ENCODE assay signal across 9 cellular contexts in genomic region chr2:85439569-85439968, GRCh38. TPM values are rescaled to one million over a fixed set of nuclear protein-coding genes. Genes with fewer than 3 reads are reported as not detected.
A peak's percentile ranks its signal among the peaks of the same experiment; 100 is the strongest.
DNase-seq lines count a peak whose midpoint lies in the region; ATAC-seq and TF ChIP-seq lines count a peak whose summit lies in the region.
"Not testable (repeated sequence)": the region's sequence is repeated elsewhere in the genome, so short reads cannot be mapped to it uniquely, and the experiment has no call there.
"Had no signal": no experiment of that assay in that cellular context is flagged by ENCODE, and none has a peak within 500 bp of the region (broad histone marks: within the 10 kb centered on the region; RNA-seq: fewer than 3 reads in every experiment).

No MANE protein-coding gene starts in this region.

- DNase-seq in CD8-positive, alpha-beta T cell; T-helper 2 cell treated with Interferon-gamma antibody and Interleukin-4, amounts not matched to agents 5 μg/mL and 100 μg/mL, for 36 hours (ENCODE audit: low spot score); activated T-cell treated with anti-CD3 and anti-CD28 coated beads, Interleukin-2, amount 50 U/mL, for 24 hours; activated naive CD8-positive, alpha-beta T cell treated with anti-CD3 and anti-CD28 coated beads for 36 hours; coronary artery (ENCODE audit: low spot score); substantia nigra (lab: John Stamatoyannopoulos, UW); vagina (ENCODE audit: extremely low spot score in 2 of 2): not testable (repeated sequence)
- peak; percentile 51 for DNase-seq in natural killer cell treated with Interleukin-12 subunit alpha and Interleukin-12 subunit beta and Interleukin-15 and Interleukin-18, amount 100 ng/mL, for 72 hours (ENCODE audit: low spot score)

- peaks cover 23% of the 10 kb centered on the region for H3K4me1 Mint-ChIP-seq in CD8-positive, alpha-beta T cell (ENCODE audit: low read depth)
- peaks cover 29% of the 10 kb centered on the region for H3K4me1 Mint-ChIP-seq in T-helper 2 cell treated with Interferon-gamma antibody and Interleukin-4, amounts not matched to agents 5 μg/mL and 100 μg/mL, for 36 hours (ENCODE audit: low read depth)
- peaks cover 34% of the 10 kb centered on the region for H3K4me1 Mint-ChIP-seq in activated T-cell treated with anti-CD3 and anti-CD28 coated beads, Interleukin-2, amount 50 U/mL, for 24 hours (ENCODE audit: low read depth)
- H3K4me1 Mint-ChIP-seq in activated naive CD8-positive, alpha-beta T cell treated with anti-CD3 and anti-CD28 coated beads for 36 hours: peaks cover 29% of the 10 kb centered on the region
- not testable (repeated sequence) for H3K4me1 Mint-ChIP-seq in natural killer cell treated with Interleukin-12 subunit alpha and Interleukin-12 subunit beta and Interleukin-15 and Interleukin-18, amount 100 ng/mL, for 72 hours (ENCODE audit: low read depth in 2 of 2)

- peak overlapping the region; percentile 57 for H3K27ac Mint-ChIP-seq in CD8-positive, alpha-beta T cell
- H3K27ac Mint-ChIP-seq in T-helper 2 cell treated with Interferon-gamma antibody and Interleukin-4, amounts not matched to agents 5 μg/mL and 100 μg/mL, for 36 hours: peak overlapping the region; percentile 98
- peak overlapping the region; percentile 97 for H3K27ac Mint-ChIP-seq in activated T-cell treated with anti-CD3 and anti-CD28 coated beads, Interleukin-2, amount 50 U/mL, for 24 hours
- peak overlapping the region; percentile 88 for H3K27ac Mint-ChIP-seq in activated naive CD8-positive, alpha-beta T cell treated with anti-CD3 and anti-CD28 coated beads for 36 hours
- peak overlapping the region; percentile 41 to 43 for H3K27ac Mint-ChIP-seq in natural killer cell treated with Interleukin-12 subunit alpha and Interleukin-12 subunit beta and Interleukin-15 and Interleukin-18, amount 100 ng/mL, for 72 hours

- not testable (repeated sequence) for H3K4me3 ChIP-seq in CD8-positive, alpha-beta T cell (ENCODE audit: low read depth, low read length); coronary artery; vagina

- not testable (repeated sequence) for H3K9me3 ChIP-seq in CD8-positive, alpha-beta T cell (ENCODE audit: low read length); vagina

- ATAC-seq in CD8-positive, alpha-beta T cell; natural killer cell treated with Interleukin-12 subunit alpha and Interleukin-12 subunit beta and Interleukin-15 and Interleukin-18, amount 100 ng/mL, for 72 hours: not testable (repeated sequence)

- intact Hi-C loops in CD8-positive, alpha-beta T cell (cut with DNase I, micrococcal nuclease): loop anchor here in 1 of 2 experiments (2.0 kb wide), 1 partner anchor 173 kb away; the partner anchor contains the start of gene C2orf68
- intact Hi-C loops in vagina (cut with DNase I): not testable (repeated sequence)

- POLR2A ChIA-PET in CD8-positive, alpha-beta T cell (lab: Charles Lee): interaction anchor here (3.2 kb wide), 1 partner anchor 100 kb away, joined by 60 read pairs; the partner anchor contains the start of gene MAT2A

- not testable (repeated sequence) for H3K36me3 Mint-ChIP-seq in CD8-positive, alpha-beta T cell; T-helper 2 cell treated with Interferon-gamma antibody and Interleukin-4, amounts not matched to agents 5 μg/mL and 100 μg/mL, for 36 hours (ENCODE audit: low read depth); activated T-cell treated with anti-CD3 and anti-CD28 coated beads, Interleukin-2, amount 50 U/mL, for 24 hours (ENCODE audit: low read depth); activated naive CD8-positive, alpha-beta T cell treated with anti-CD3 and anti-CD28 coated beads for 36 hours; natural killer cell treated with Interleukin-12 subunit alpha and Interleukin-12 subunit beta and Interleukin-15 and Interleukin-18, amount 100 ng/mL, for 72 hours

- not testable (repeated sequence) for TF ChIP-seq POLR2A in vagina (IDR thresholded peaks at IDR 0.05)

- peaks cover 32% of the 10 kb centered on the region for H3K4me1 ChIP-seq in CD8-positive, alpha-beta T cell (ENCODE audit: insufficient read depth, low read length)
- peaks cover 38% of the 10 kb centered on the region for H3K4me1 ChIP-seq in vagina

- not testable (repeated sequence) for H3K27me3 ChIP-seq in CD8-positive, alpha-beta T cell (ENCODE audit: insufficient read depth, low read length); vagina

- H3K36me3 ChIP-seq in CD8-positive, alpha-beta T cell (ENCODE audit: insufficient read depth, low read length); vagina: not testable (repeated sequence)

- not testable (repeated sequence) for H3K27me3 Mint-ChIP-seq in CD8-positive, alpha-beta T cell (ENCODE audit: low read depth); T-helper 2 cell treated with Interferon-gamma antibody and Interleukin-4, amounts not matched to agents 5 μg/mL and 100 μg/mL, for 36 hours (ENCODE audit: low read depth); activated T-cell treated with anti-CD3 and anti-CD28 coated beads, Interleukin-2, amount 50 U/mL, for 24 hours; activated naive CD8-positive, alpha-beta T cell treated with anti-CD3 and anti-CD28 coated beads for 36 hours; natural killer cell treated with Interleukin-12 subunit alpha and Interleukin-12 subunit beta and Interleukin-15 and Interleukin-18, amount 100 ng/mL, for 72 hours

- not testable (repeated sequence) for H3K27ac ChIP-seq in CD8-positive, alpha-beta T cell (ENCODE audit: low read depth, low read length)
- peak overlapping the region; percentile 13 to 90 for H3K27ac ChIP-seq in coronary artery
- peak overlapping the region; percentile 97 for H3K27ac ChIP-seq in substantia nigra (ENCODE audit: low read depth, low read length, poor library complexity, severe bottlenecking)
- H3K27ac ChIP-seq in vagina: peak overlapping the region; percentile 90

- H3K4me3 Mint-ChIP-seq in CD8-positive, alpha-beta T cell; natural killer cell treated with Interleukin-12 subunit alpha and Interleukin-12 subunit beta and Interleukin-15 and Interleukin-18, amount 100 ng/mL, for 72 hours: not testable (repeated sequence)
- peak overlapping the region; percentile 90 for H3K4me3 Mint-ChIP-seq in T-helper 2 cell treated with Interferon-gamma antibody and Interleukin-4, amounts not matched to agents 5 μg/mL and 100 μg/mL, for 36 hours
- peak overlapping the region; percentile 73 for H3K4me3 Mint-ChIP-seq in activated T-cell treated with anti-CD3 and anti-CD28 coated beads, Interleukin-2, amount 50 U/mL, for 24 hours
- peak overlapping the region; percentile 78 for H3K4me3 Mint-ChIP-seq in activated naive CD8-positive, alpha-beta T cell treated with anti-CD3 and anti-CD28 coated beads for 36 hours

- not testable (repeated sequence) for H3K9me3 Mint-ChIP-seq in CD8-positive, alpha-beta T cell; T-helper 2 cell treated with Interferon-gamma antibody and Interleukin-4, amounts not matched to agents 5 μg/mL and 100 μg/mL, for 36 hours; activated T-cell treated with anti-CD3 and anti-CD28 coated beads, Interleukin-2, amount 50 U/mL, for 24 hours; activated naive CD8-positive, alpha-beta T cell treated with anti-CD3 and anti-CD28 coated beads for 36 hours; natural killer cell treated with Interleukin-12 subunit alpha and Interleukin-12 subunit beta and Interleukin-15 and Interleukin-18, amount 100 ng/mL, for 72 hours

- not testable (repeated sequence) for TF ChIP-seq CTCF in CD8-positive, alpha-beta T cell (IDR thresholded peaks at IDR 0.05); coronary artery (IDR thresholded peaks at IDR 0.05); vagina (IDR thresholded peaks at IDR 0.05)

- CTCF ChIA-PET in CD8-positive, alpha-beta T cell (lab: Charles Lee): interaction anchor here (0.6 to 2.5 kb wide), 3 partner anchors 18 to 111 kb away, joined by 4 to 9 read pairs (median 5); no protein-coding TSS in a partner anchor

RNA-seq across cellular contexts. Expression of gene SH2D6, which starts 21.1 kb away (rescaled TPM):
- under 1 TPM; 0.33 to 0.44 TPM for total RNA-seq in CD8-positive, alpha-beta T cell
- 1 to 10 TPM in 1 of 2 experiments, under 1 TPM in 1; 0.74 to 1.2 TPM for total RNA-seq in activated naive CD8-positive, alpha-beta T cell treated with anti-CD3 and anti-CD28 coated beads for 36 hours
- under 1 TPM; 0.24 to 0.81 TPM for total RNA-seq in natural killer cell treated with Interleukin-12 subunit alpha and Interleukin-12 subunit beta and Interleukin-15 and Interleukin-18, amount 100 ng/mL, for 72 hours
- total RNA-seq in vagina: not detected
- total RNA-seq: GM23338 had no signal

RNA-seq across cellular contexts. Expression of gene CAPG, which starts 29.4 kb away (rescaled TPM):
- total RNA-seq in CD8-positive, alpha-beta T cell: 1 to 10 TPM; 2.4 to 3.6 TPM
- total RNA-seq in activated naive CD8-positive, alpha-beta T cell treated with anti-CD3 and anti-CD28 coated beads for 36 hours: 10 to 100 TPM; 18.1 to 19.8 TPM
- total RNA-seq in natural killer cell treated with Interleukin-12 subunit alpha and Interleukin-12 subunit beta and Interleukin-15 and Interleukin-18, amount 100 ng/mL, for 72 hours: 10 to 100 TPM in 1 of 2 donors, 1 to 10 TPM in 1; 8.4 to 12.9 TPM
- 165 TPM for total RNA-seq in vagina

Comparison
In these comparisons a context has a peak if more than half of its experiments do, and no peak if none do; other contexts are left out.
1. H3K27ac Mint-ChIP-seq: peak in every context shown above with its lines; median percentile 98 in T-helper 2 cell treated with Interferon-gamma antibody and Interleukin-4, amounts not matched to agents 5 μg/mL and 100 μg/mL, for 36 hours; 97 in activated T-cell treated with anti-CD3 and anti-CD28 coated beads, Interleukin-2, amount 50 U/mL, for 24 hours; 88 in activated naive CD8-positive, alpha-beta T cell treated with anti-CD3 and anti-CD28 coated beads for 36 hours; 57 in CD8-positive, alpha-beta T cell; 42 in natural killer cell treated with Interleukin-12 subunit alpha and Interleukin-12 subunit beta and Interleukin-15 and Interleukin-18, amount 100 ng/mL, for 72 hours.